Comparison of ENCODE assay signal across 17 cellular contexts in genomic region chr6:117404548-117404947, GRCh38. TPM values are rescaled to one million over a fixed set of nuclear protein-coding genes. Genes with fewer than 3 reads are reported as not detected.
A peak's percentile ranks its signal among the peaks of the same experiment; 100 is the strongest.
DNase-seq lines count a peak whose midpoint lies in the region; ATAC-seq and TF ChIP-seq lines count a peak whose summit lies in the region.
"Had no signal": no experiment of that assay in that cellular context is flagged by ENCODE, and none has a peak within 500 bp of the region (broad histone marks: within the 10 kb centered on the region; RNA-seq: fewer than 3 reads in every experiment).

No MANE protein-coding gene starts in this region.

- peak; percentile 11 for DNase-seq in SKM-1 treated with dmso at 0.1 percent for 144 hours (lab: John Stamatoyannopoulos, UW; ENCODE audit: unreplicated experiment)
- no peak for DNase-seq in SKM-1 (lab: John Stamatoyannopoulos, UW; ENCODE audit: unreplicated experiment)
- DNase-seq in RKO (ENCODE audit: low spot score), result peak; percentile 8
- peak; percentile 22 for DNase-seq in dedifferentiated amniotic fluid mesenchymal stem cell (ENCODE audit: extremely low spot score)
- peak; percentile 21 for DNase-seq in pons (ENCODE audit: low spot score)
- DNase-seq in KBM-7, result no peak
- no peak for DNase-seq in body of pancreas
- no peak for DNase-seq in iPS-NIHi7 (ENCODE audit: extremely low spot score)
- DNase-seq: activated naive CD4-positive, alpha-beta T cell treated with anti-CD3 and anti-CD28 coated beads for 36 hours; colonic mucosa; NCI-H1048; NCI-H226; stimulated activated CD8-positive, alpha-beta memory T cell treated with anti-CD3 and anti-CD28 coated beads, Interleukin-4, amount 100 ng/mL, for 48 hours; transverse colon had no signal

- H3K4me3 ChIP-seq in body of pancreas, result no peak overlapping the region
- H3K4me3 ChIP-seq: colonic mucosa, transverse colon had no signal

- WGBS in body of pancreas, 2 donors, result 45 to 67% methylated on average over 1 of the region's 1 CpG

- intact Hi-C loops in body of pancreas (cut with DNase I), result no loop called here

- in situ Hi-C loops in KBM-7 (cut with MboI; ENCODE audit: low pct_unique_long_range_greater_than_20kb, low sequenced_read_pairs), result no loop called here

- TF ChIP-seq POLR2A in body of pancreas (IDR thresholded peaks at IDR 0.05), result no peak

- no peaks in the 10 kb centered on the region for H3K4me1 ChIP-seq in body of pancreas
- H3K4me1 ChIP-seq: colonic mucosa had no signal

- TF ChIP-seq CTCF in body of pancreas (IDR thresholded peaks at IDR 0.05), result no peak

- H3K9me3 ChIP-seq in body of pancreas, result no peaks in the 10 kb centered on the region
- H3K9me3 ChIP-seq: colonic mucosa, transverse colon had no signal

- H3K27ac ChIP-seq in body of pancreas, result no peak overlapping the region
- H3K27ac ChIP-seq: colonic mucosa, HL-60, transverse colon had no signal

- no peak for ATAC-seq in body of pancreas

- no peaks in the 10 kb centered on the region for H3K36me3 ChIP-seq in body of pancreas (replicated peaks in 1 of 2; ENCODE audit: insufficient read depth in 1 of 2, low read depth in 2 of 2)
- H3K36me3 ChIP-seq: colonic mucosa, transverse colon had no signal

- H3K27me3 ChIP-seq in body of pancreas, result no peaks in the 10 kb centered on the region
- H3K27me3 ChIP-seq: colonic mucosa, transverse colon had no signal

RNA-seq across cellular contexts. Expression of gene ROS1, which starts 21.2 kb away (rescaled TPM):
- not detected for total RNA-seq in body of pancreas
- total RNA-seq: activated CD8-positive, alpha-beta memory T cell treated with anti-CD3 and anti-CD28 coated beads for 36 hours; activated naive CD4-positive, alpha-beta T cell treated with anti-CD3 and anti-CD28 coated beads for 36 hours; T-helper 2 cell treated with Interferon-gamma antibody and Interleukin-4, amounts not matched to agents 100 ng/mL and 5 ng/mL, for 36 hours had no signal

Comparison
In these comparisons a context has a peak if more than half of its experiments do, and no peak if none do; other contexts are left out.
1. DNase-seq: peak in SKM-1 treated with dmso at 0.1 percent for 144 hours (single experiment), RKO (single experiment), dedifferentiated amniotic fluid mesenchymal stem cell (single experiment) and pons (single experiment); none in SKM-1 (single experiment), KBM-7 (single experiment), body of pancreas (0 of 4) and iPS-NIHi7 (single experiment).